In genomic region chr1:114511048-114511785, GRCh38 we compare ENCODE assay signal across 8 cellular contexts.
A peak's percentile ranks its signal among the peaks of the same experiment; 100 is the strongest.
DNase-seq lines count a peak whose midpoint lies in the region; ATAC-seq and TF ChIP-seq lines count a peak whose summit lies in the region.

Gene TRIM33, minus strand, starts transcription at chr1:114511203. Its CDS starts 127 bp downstream, at chr1:114511076.

- peak within 1 kb of the TSS; percentile 94 for H3K4me3 ChIP-seq in AG09309 (ENCODE audit: control insufficient read depth, low read depth, low read length)

- peak; percentile 80 for ATAC-seq in GM19023 (IDR thresholded peaks at IDR 0.05; ENCODE audit: unreplicated experiment)
- peak; percentile 84 for ATAC-seq in HG03196 (IDR thresholded peaks at IDR 0.05; ENCODE audit: unreplicated experiment)

- TF ChIP-seq CTCF in AG09309 (IDR thresholded peaks at IDR 0.05; ENCODE audit: control insufficient read depth, insufficient read depth, low read depth, low read length, missing control alignments) = no peak

- DNase-seq in AG09309 (ENCODE audit: low read depth) (peak; percentile 69), NCI-H226 (peak; percentile 90), iris pigment epithelial cell (ENCODE audit: low read depth) (peak; percentile 95)
- peak; percentile 83 for DNase-seq in activated CD4-positive, CD25-positive, alpha-beta regulatory T cell treated with anti-CD3 and anti-CD28 coated beads, Interleukin-2, amount 50 U/mL, for 16 hours (ENCODE audit: low read depth, low spot score)
- peak; percentile 93 for DNase-seq in central memory CD4-positive, alpha-beta T cell
- DNase-seq in stimulated activated CD4-positive, alpha-beta T cell treated with anti-CD3 and anti-CD28 coated beads, Interleukin-12 subunit alpha, Interleukin-12 subunit beta, amount 100 ng/mL, for 24 hours (ENCODE audit: low read depth in 2 of 2) = peak; percentile 84 to 87

Comparison
In these comparisons a context has a peak if more than half of its experiments do, and no peak if none do; other contexts are left out.
1. Peak in every context shown above with its lines: DNase-seq, ATAC-seq and H3K4me3 ChIP-seq.